In the genomic region with DNA sequence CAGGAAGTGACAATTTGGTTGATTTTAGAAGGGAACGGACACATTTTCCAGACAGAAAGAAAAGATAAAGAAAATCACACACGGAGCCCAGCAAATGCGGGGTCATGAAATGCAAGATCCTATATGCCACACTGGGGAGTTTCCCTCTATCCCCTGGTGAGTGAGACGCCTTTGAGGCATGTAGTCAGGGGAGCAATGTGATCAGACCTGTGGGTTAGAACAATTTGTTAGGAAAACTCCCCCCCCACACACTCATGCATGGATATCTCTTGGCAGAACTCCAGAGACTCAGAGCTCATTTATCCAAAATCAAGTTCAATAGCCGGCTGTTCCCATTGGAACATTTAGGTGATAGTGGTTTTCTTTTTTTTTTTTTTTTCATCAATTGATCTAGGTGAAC, we compare ENCODE assay signal across 16 cellular contexts.
DNase-seq lines count a peak whose midpoint lies in the region; ATAC-seq, FAIRE-seq and TF ChIP-seq lines count a peak whose summit lies in the region.
"Had no signal": no experiment of that assay in that cellular context is flagged by ENCODE, and none has a peak within 500 bp of the region (broad histone marks: within the 10 kb centered on the region; RNA-seq: fewer than 3 reads in every experiment).

No MANE protein-coding gene starts in this region.

- H3K79me2 ChIP-seq in neural progenitor cell (ENCODE audit: low read depth), result no peaks in the 10 kb centered on the region

- H3K36me3 ChIP-seq in neural progenitor cell, result no peaks in the 10 kb centered on the region

- no peaks in the 10 kb centered on the region for H3K9me3 Mint-ChIP-seq in neural progenitor cell
- H3K9me3 Mint-ChIP-seq in activated naive CD4-positive, alpha-beta T cell treated with anti-CD3 and anti-CD28 coated beads, Interleukin-2, amount 50 U/mL, for 72 hours, result no peaks in the 10 kb centered on the region
- no peaks in the 10 kb centered on the region for H3K9me3 Mint-ChIP-seq in natural killer cell treated with Interleukin-12 subunit alpha and Interleukin-12 subunit beta and Interleukin-15 and Interleukin-18, amount 100 ng/mL, for 72 hours

- no peak overlapping the region for H3K9ac ChIP-seq in neural progenitor cell

- no peaks in the 10 kb centered on the region for H3K9me3 ChIP-seq in neural progenitor cell (ENCODE audit: low read depth)

- H3K27ac Mint-ChIP-seq in neural progenitor cell, result no peak overlapping the region
- H3K27ac Mint-ChIP-seq in activated naive CD4-positive, alpha-beta T cell treated with anti-CD3 and anti-CD28 coated beads, Interleukin-2, amount 50 U/mL, for 72 hours, result no peak overlapping the region
- H3K27ac Mint-ChIP-seq in natural killer cell treated with Interleukin-12 subunit alpha and Interleukin-12 subunit beta and Interleukin-15 and Interleukin-18, amount 100 ng/mL, for 72 hours, result no peak overlapping the region

- no peak overlapping the region for H2AFZ ChIP-seq in neural progenitor cell (replicated peaks)

- H3K4me3 ChIP-seq in neural progenitor cell, result no peak overlapping the region

- no peaks in the 10 kb centered on the region for H3K36me3 Mint-ChIP-seq in neural progenitor cell
- no peaks in the 10 kb centered on the region for H3K36me3 Mint-ChIP-seq in activated naive CD4-positive, alpha-beta T cell treated with anti-CD3 and anti-CD28 coated beads, Interleukin-2, amount 50 U/mL, for 72 hours
- H3K36me3 Mint-ChIP-seq in natural killer cell treated with Interleukin-12 subunit alpha and Interleukin-12 subunit beta and Interleukin-15 and Interleukin-18, amount 100 ng/mL, for 72 hours, result no peaks in the 10 kb centered on the region

- ATAC-seq in foreskin keratinocyte (peak; percentile 64), left lobe of liver (no peak)
- ATAC-seq in activated naive CD4-positive, alpha-beta T cell treated with anti-CD3 and anti-CD28 coated beads, Interleukin-2, amount 50 U/mL, for 72 hours, result no peak
- no peak for ATAC-seq in natural killer cell treated with Interleukin-12 subunit alpha and Interleukin-12 subunit beta and Interleukin-15 and Interleukin-18, amount 100 ng/mL, for 72 hours

- TF ChIP-seq CTCF in foreskin keratinocyte (conservative IDR thresholded peaks at IDR 0.05) (no peak), neural progenitor cell (IDR thresholded peaks at IDR 0.05) (no peak)

- H4K20me1 ChIP-seq in neural progenitor cell (ENCODE audit: low read depth), result no peaks in the 10 kb centered on the region

- H3F3A ChIP-seq in neural progenitor cell (ENCODE audit: low read depth), result no peaks in the 10 kb centered on the region

- H3K4me3 Mint-ChIP-seq in neural progenitor cell, result no peak overlapping the region
- no peak overlapping the region for H3K4me3 Mint-ChIP-seq in natural killer cell treated with Interleukin-12 subunit alpha and Interleukin-12 subunit beta and Interleukin-15 and Interleukin-18, amount 100 ng/mL, for 72 hours

- DNase-seq in Daoy (ENCODE audit: low read depth) (peak; percentile 42), HK-2 (ENCODE audit: unreplicated experiment) (peak; percentile 41), RCC 7860 (ENCODE audit: low spot score) (peak; percentile 75), foreskin keratinocyte (peak in 1 of 2 donors; percentile 32), left lobe of liver (ENCODE audit: low spot score) (no peak), neural progenitor cell (ENCODE audit: low spot score) (no peak)
- DNase-seq in activated naive CD4-positive, alpha-beta T cell treated with anti-CD3 and anti-CD28 coated beads, Interleukin-2, amount 50 U/mL, for 72 hours (ENCODE audit: low spot score in 2 of 2), result no peak
- DNase-seq in natural killer cell treated with Interleukin-12 subunit alpha and Interleukin-12 subunit beta and Interleukin-15 and Interleukin-18, amount 100 ng/mL, for 72 hours (ENCODE audit: low spot score), result no peak
- DNase-seq: DMS 273 treated with DMSO at 0.1 percent for 48 hours, NCI-H187, NCI-H2171, NCI-H510A treated with DMSO at 0.1 percent for 48 hours, NCI-H82 had no signal

- H3K4me1 ChIP-seq in foreskin keratinocyte, result no peaks in the 10 kb centered on the region
- H3K4me1 ChIP-seq in neural progenitor cell, result no peaks in the 10 kb centered on the region

- H3K4me1 Mint-ChIP-seq in neural progenitor cell, result peaks cover 9% of the 10 kb centered on the region
- no peaks in the 10 kb centered on the region for H3K4me1 Mint-ChIP-seq in natural killer cell treated with Interleukin-12 subunit alpha and Interleukin-12 subunit beta and Interleukin-15 and Interleukin-18, amount 100 ng/mL, for 72 hours (ENCODE audit: low read depth in 2 of 2)

- H3K27me3 ChIP-seq in foreskin keratinocyte, result no peaks in the 10 kb centered on the region
- H3K27me3 ChIP-seq in neural progenitor cell, result no peaks in the 10 kb centered on the region

- FAIRE-seq in RCC 7860 (lab: Jason Lieb, UNC), result peak; percentile 27
- FAIRE-seq: GM19239, H54 had no signal

- H3K4me2 ChIP-seq in neural progenitor cell, result no peak overlapping the region

- H3K27ac ChIP-seq in foreskin keratinocyte (no peak overlapping the region), neural progenitor cell (no peak overlapping the region)
- H3K27ac ChIP-seq: C4-2B had no signal

- H3K27me3 Mint-ChIP-seq in neural progenitor cell (ENCODE audit: insufficient read depth, low read depth), result no peaks in the 10 kb centered on the region
- peaks cover 5 to 23% of the 10 kb centered on the region in 2 donors for H3K27me3 Mint-ChIP-seq in natural killer cell treated with Interleukin-12 subunit alpha and Interleukin-12 subunit beta and Interleukin-15 and Interleukin-18, amount 100 ng/mL, for 72 hours

Comparison
In these comparisons a context has a peak if more than half of its experiments do, and no peak if none do; other contexts are left out.
1. DNase-seq: peak in Daoy (single experiment), HK-2 (single experiment) and RCC 7860 (single experiment); none in left lobe of liver (single experiment), neural progenitor cell (single experiment), activated naive CD4-positive, alpha-beta T cell treated with anti-CD3 and anti-CD28 coated beads, Interleukin-2, amount 50 U/mL, for 72 hours (0 of 2) and natural killer cell treated with Interleukin-12 subunit alpha and Interleukin-12 subunit beta and Interleukin-15 and Interleukin-18, amount 100 ng/mL, for 72 hours (single experiment).